In the genomic region with DNA sequence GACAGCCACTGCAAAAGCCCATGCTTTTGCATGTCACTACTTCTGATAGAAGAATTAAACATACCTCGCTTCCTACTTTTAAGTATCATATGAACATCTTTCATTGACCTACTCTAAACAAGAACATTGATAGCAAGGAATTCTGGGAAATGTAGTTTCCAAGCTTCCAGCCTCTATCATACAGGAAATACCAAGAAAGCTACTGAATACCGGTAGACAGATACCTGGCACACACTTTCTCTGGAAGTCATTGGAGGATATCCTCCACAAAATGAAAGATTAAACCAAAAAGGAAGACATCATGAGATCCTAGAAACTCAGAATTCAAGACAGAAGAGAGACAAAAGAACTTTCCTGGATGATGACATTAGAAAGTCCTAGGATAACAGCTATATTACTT, we compare ENCODE assay signal across 21 cellular contexts.
DNase-seq lines count a peak whose midpoint lies in the region; ATAC-seq, FAIRE-seq and TF ChIP-seq lines count a peak whose summit lies in the region.
"Had no signal": no experiment of that assay in that cellular context is flagged by ENCODE, and none has a peak within 500 bp of the region (broad histone marks: within the 10 kb centered on the region; RNA-seq: fewer than 3 reads in every experiment).

No MANE protein-coding gene starts in this region.

- 0% methylated on average over 2 of the region's 2 CpGs for WGBS in GM12878 (ENCODE audit: insufficient coverage, insufficient replicate concordance, low lambda C conversion rate, missing lambda C conversion rate)

- no peak for TF ChIP-seq CTCF in GM12878 (IDR thresholded peaks at IDR 0.05 in 2 of 3, conservative IDR thresholded peaks at IDR 0.05 in 1 of 3; ENCODE audit: control insufficient read depth in 2 of 3, extremely low read depth in 1 of 3, insufficient read depth in 1 of 3, low read depth in 3 of 3, low read length in 3 of 3)

- intact Hi-C loops in GM12878 (cut with micrococcal nuclease; ENCODE audit: unreplicated experiment), result no loop called here

- H3K27me3 ChIP-seq in GM12878 (replicated peaks in 1 of 2; ENCODE audit: control insufficient read depth in 2 of 2, insufficient read depth in 2 of 2, low read length in 1 of 2), result no peaks in the 10 kb centered on the region
- H3K27me3 ChIP-seq: breast epithelium, esophagus squamous epithelium, SJCRH30 had no signal

- SMC1A ChIA-PET in GM12878 (lab: Charles Lee; ENCODE audit: uncharacterized antibody, unreplicated experiment), result interaction anchor here (0.9 to 1.9 kb wide), 2 partner anchors 9 to 286 kb away, joined by 3 to 5 read pairs; no protein-coding TSS in a partner anchor

- no peak overlapping the region for H3K4me2 ChIP-seq in GM12878 (ENCODE audit: control insufficient read depth, insufficient read depth)
- H3K4me2 ChIP-seq: PC-9, smooth muscle cell had no signal

- FAIRE-seq in GM12878 (lab: Jason Lieb, UNC), result no peak
- FAIRE-seq: A204.1 had no signal

- CTCF ChIA-PET in GM12878 (lab: Yijun Ruan, JAX), result interaction anchor here (1.3 kb wide), 1 partner anchor 57 kb away, joined by 5 read pairs; no protein-coding TSS in a partner anchor

- no peaks in the 10 kb centered on the region for H3K4me1 ChIP-seq in GM12878 (ENCODE audit: control insufficient read depth, insufficient read depth, low read length)
- H3K4me1 ChIP-seq: breast epithelium, prostate gland had no signal

- H3K27ac ChIP-seq in GM12878 (ENCODE audit: control insufficient read depth, insufficient read depth), result no peak overlapping the region
- H3K27ac ChIP-seq: breast epithelium, dorsolateral prefrontal cortex, esophagus squamous epithelium, PC-9, prostate gland, SJCRH30 had no signal

- no peaks in the 10 kb centered on the region for H4K20me1 ChIP-seq in GM12878 (ENCODE audit: control insufficient read depth, insufficient read depth)

- no peaks in the 10 kb centered on the region for H3K79me2 ChIP-seq in GM12878 (ENCODE audit: control insufficient read depth, insufficient read depth, low read length)

- POLR2A ChIA-PET in GM12878 (lab: Charles Lee), result no interaction called here

- H3K36me3 ChIP-seq in GM12878 (ENCODE audit: control insufficient read depth in 2 of 2, insufficient read depth in 2 of 2, low read length in 1 of 2), result no peaks in the 10 kb centered on the region
- H3K36me3 ChIP-seq: breast epithelium, esophagus squamous epithelium, prostate gland, SJCRH30 had no signal

- peak; percentile 46; the same call in 1 of the 3 replicates for ATAC-seq in GM12878
- no peak for ATAC-seq in stimulated activated naive CD8-positive, alpha-beta T cell treated with anti-CD3 and anti-CD28 coated beads, Interleukin-15, Interleukin-2, amounts not matched to agents 100 U/mL and 50 U/mL, for 24 hours
- ATAC-seq: activated CD4-positive, CD25-positive, alpha-beta regulatory T cell treated with anti-CD3 and anti-CD28 coated beads, Interleukin-2, amount 50 U/mL, for 24 hours had no signal

- TF ChIP-seq EP300 in GM12878 (IDR thresholded peaks at IDR 0.05; ENCODE audit: borderline replicate concordance in 1 of 2, control insufficient read depth in 1 of 2, low read depth in 2 of 2, low read length in 2 of 2), result no peak

- no peaks in the 10 kb centered on the region for H3K9me3 ChIP-seq in GM12878 (replicated peaks; ENCODE audit: control insufficient read depth, insufficient read depth, low read length)
- H3K9me3 ChIP-seq: breast epithelium, esophagus squamous epithelium, prostate gland had no signal

- no peak overlapping the region for H2AFZ ChIP-seq in GM12878 (ENCODE audit: control insufficient read depth, low read depth, low read length)
- H2AFZ ChIP-seq: PC-9 had no signal

- in situ Hi-C loops in GM12878 (cut with MboI), result no loop called here

- no TSS peak for BruUV-seq in GM12878 (replicated peaks; lab: Mats Ljungman, UMichigan)

- RAD21 ChIA-PET in GM12878 (lab: Charles Lee; ENCODE audit: unreplicated experiment), result interaction anchor here (1.3 kb wide), 1 partner anchor 286 kb away, joined by 3 read pairs; no protein-coding TSS in a partner anchor

- TF ChIP-seq RAD21 in GM12878 (IDR thresholded peaks at IDR 0.05; ENCODE audit: insufficient read depth, low read depth, low read length), result no peak

- no peak overlapping the region for H3K9ac ChIP-seq in GM12878 (ENCODE audit: control insufficient read depth, insufficient read depth, low read length)

- no peak overlapping the region for H3K4me3 ChIP-seq in GM12878
- H3K4me3 ChIP-seq: breast epithelium, dorsolateral prefrontal cortex, esophagus squamous epithelium, PC-9, prostate gland, SJCRH30, smooth muscle cell had no signal

- TF ChIP-seq POLR2A in GM12878 (IDR thresholded peaks at IDR 0.05; ENCODE audit: low read depth, low read length), result no peak

- DNase-seq in NCI-H82 (lab: John Stamatoyannopoulos, UW) (peak; percentile 15), NCI-H82 treated with DMSO at 0.1 percent for 48 hours (lab: John Stamatoyannopoulos, UW; ENCODE audit: unreplicated experiment) (no peak), NAMALWA (ENCODE audit: low spot score) (peak; percentile 37), GM12878 (ENCODE audit: low read depth, low spot score) (no peak), kidney glomerular epithelial cell (lab: John Stamatoyannopoulos, UW) (peak; percentile 26), epidermal melanocyte (ENCODE audit: insufficient read length, low spot score) (no peak)
- no peak for DNase-seq in stimulated activated naive CD8-positive, alpha-beta T cell treated with anti-CD3 and anti-CD28 coated beads, Interleukin-15, Interleukin-2, amounts not matched to agents 100 U/mL and 50 U/mL, for 24 hours
- no peak for DNase-seq in effector CD8-positive, alpha-beta T cell (lab: John Stamatoyannopoulos, UW)
- DNase-seq: dorsolateral prefrontal cortex, esophagus squamous epithelium, HFFc6, KBM-7, NCI-H1092 treated with DMSO at 0.1 percent for 48 hours, NCI-H748 treated with DMSO at 0.1 percent for 48 hours, PC-9 had no signal

TF ChIP-seq in GM12878, 131 proteins besides CTCF, POLR2A, EP300 and RAD21:
- TF ChIP-seq GATAD2B (conservative IDR thresholded peaks at IDR 0.05; ENCODE audit: low read depth) (no peak), SIX5 (IDR thresholded peaks at IDR 0.05; ENCODE audit: low read depth, low read length, severe bottlenecking) (peak; percentile 37)

Comparison
In these comparisons a context has a peak if more than half of its experiments do, and no peak if none do; other contexts are left out.
1. DNase-seq: peak in NCI-H82 (single experiment), NAMALWA (single experiment) and kidney glomerular epithelial cell (single experiment); none in NCI-H82 treated with DMSO at 0.1 percent for 48 hours (single experiment), GM12878 (single experiment), epidermal melanocyte (single experiment), stimulated activated naive CD8-positive, alpha-beta T cell treated with anti-CD3 and anti-CD28 coated beads, Interleukin-15, Interleukin-2, amounts not matched to agents 100 U/mL and 50 U/mL, for 24 hours (single experiment) and effector CD8-positive, alpha-beta T cell (single experiment).